Comparison of ENCODE assay signal across 24 cellular contexts in genomic region chr11:34514050-34514449, GRCh38. TPM values are rescaled to one million over a fixed set of nuclear protein-coding genes. Genes with fewer than 3 reads are reported as not detected.
DNase-seq lines count a peak whose midpoint lies in the region; ATAC-seq and TF ChIP-seq lines count a peak whose summit lies in the region.
"Had no signal": no experiment of that assay in that cellular context is flagged by ENCODE, and none has a peak within 500 bp of the region (broad histone marks: within the 10 kb centered on the region; RNA-seq: fewer than 3 reads in every experiment).

No MANE protein-coding gene starts in this region.

- no peaks in the 10 kb centered on the region for H3K9me2 ChIP-seq in PC-9 (ENCODE audit: insufficient read depth)

- H3K4me1 ChIP-seq in PC-9 (replicated peaks; ENCODE audit: insufficient read depth): peaks cover 20% of the 10 kb centered on the region
- H3K4me1 ChIP-seq in lower lobe of right lung: peaks cover 8% of the 10 kb centered on the region
- H3K4me1 ChIP-seq in suprapubic skin: peaks cover 4% of the 10 kb centered on the region
- H3K4me1 ChIP-seq: SJSA1 had no signal

- H3K27ac ChIP-seq in C4-2B (peak overlapping the region; percentile 70), PC-9 (peak overlapping the region; percentile 61), lower lobe of right lung (peak overlapping the region; percentile 73), suprapubic skin (peak overlapping the region; percentile 24)
- H3K27ac ChIP-seq: GM23248, SJSA1 had no signal

- TF ChIP-seq EP300 in suprapubic skin (IDR thresholded peaks at IDR 0.05): no peak

- POLR2A ChIA-PET in PC-9 (lab: Charles Lee; ENCODE audit: unreplicated experiment): no interaction called here

- TF ChIP-seq POLR2A in suprapubic skin (IDR thresholded peaks at IDR 0.05): no peak

- peak overlapping the region; percentile 87 for H3K4me2 ChIP-seq in PC-9

- H4K20me1 ChIP-seq in PC-9 (ENCODE audit: insufficient read depth): no peaks in the 10 kb centered on the region

- TF ChIP-seq CTCF in C4-2B (conservative IDR thresholded peaks at IDR 0.05) (no peak), PC-9 (conservative IDR thresholded peaks at IDR 0.05) (no peak), lower lobe of right lung (IDR thresholded peaks at IDR 0.05) (no peak), suprapubic skin (IDR thresholded peaks at IDR 0.05) (no peak)

- DNase-seq in PC-9 (no peak), lower lobe of right lung (no peak), suprapubic skin (ENCODE audit: low spot score in 2 of 2) (no peak), NCI-H1436 (lab: John Stamatoyannopoulos, UW) (no peak), occipital lobe (lab: John Stamatoyannopoulos, UW) (no peak)
- no peak for DNase-seq in activated CD4-positive, alpha-beta T cell treated with anti-CD3 and anti-CD28 coated beads, Interleukin-2, amount 50 U/mL, for 4 hours
- DNase-seq: CD4-positive, alpha-beta T cell; COR-L47; GM23248; HCEC 1CT; IMR-90; NCI-H1105 treated with DMSO at 0.1 percent for 48 hours; NCI-H1694; NCI-H2081; NCI-H2171; NCI-H345; NCI-H524; NCI-H774 had no signal

- no peaks in the 10 kb centered on the region for H3K9me3 ChIP-seq in PC-9 (ENCODE audit: insufficient read depth, low read depth)
- H3K9me3 ChIP-seq in lower lobe of right lung: no peaks in the 10 kb centered on the region
- no peaks in the 10 kb centered on the region for H3K9me3 ChIP-seq in suprapubic skin
- H3K9me3 ChIP-seq: SJSA1 had no signal

- peaks cover 12% of the 10 kb centered on the region; the same call in 1 of the 2 replicates for H3F3A ChIP-seq in PC-9 (ENCODE audit: insufficient read depth, low read depth)

- WGBS in suprapubic skin: 91% methylated on average over 6 of the region's 6 CpGs

- peak overlapping the region; percentile 73 for H2AFZ ChIP-seq in PC-9
- H2AFZ ChIP-seq: GM23248 had no signal

- CTCF ChIA-PET in PC-9 (lab: Charles Lee): interaction anchor here (0.8 to 1.1 kb wide), 3 partner anchors 29 to 121 kb away, joined by 3 to 5 read pairs (median 3); no protein-coding TSS in a partner anchor

- intact Hi-C loops in PC-9 (cut with micrococcal nuclease; ENCODE audit: unreplicated experiment) (loop anchor here (5.0 kb wide), 1 partner anchor 73 kb away; no protein-coding TSS in a partner anchor), lower lobe of right lung (cut with DNase I) (no loop called here)

- H3K36me3 ChIP-seq in PC-9 (ENCODE audit: low read depth) (no peaks in the 10 kb centered on the region), lower lobe of right lung (no peaks in the 10 kb centered on the region), suprapubic skin (no peaks in the 10 kb centered on the region)
- H3K36me3 ChIP-seq: SJSA1 had no signal

- no TSS peak for BruUV-seq in PC-9 (replicated peaks; lab: Mats Ljungman, UMichigan)

- no peak for ATAC-seq in lower lobe of right lung

- no peaks in the 10 kb centered on the region for H3K79me2 ChIP-seq in PC-9 (ENCODE audit: low read depth)

- peak overlapping the region; percentile 56 for H3K4me3 ChIP-seq in PC-9
- H3K4me3 ChIP-seq in lower lobe of right lung: no peak overlapping the region
- H3K4me3 ChIP-seq in suprapubic skin: no peak overlapping the region
- H3K4me3 ChIP-seq: GM23248, SJSA1 had no signal

- H3K27me3 ChIP-seq in PC-9 (ENCODE audit: insufficient read depth, low read depth) (no peaks in the 10 kb centered on the region), lower lobe of right lung (ENCODE audit: low read depth) (no peaks in the 10 kb centered on the region), suprapubic skin (no peaks in the 10 kb centered on the region)

RNA-seq across cellular contexts. Expression of gene ELF5, which starts 0.5 kb away (rescaled TPM):
- 0.38 and 0.61 TPM in 2 replicates for total RNA-seq in PC-9 (2021)
- 20.2 TPM for total RNA-seq in lower lobe of right lung
- 10 to 100 TPM in 3 of 4 donors, 1 to 10 TPM in 1; 7.9 to 20.4 (median 11.9) TPM for total RNA-seq in suprapubic skin
- not detected for total RNA-seq in occipital lobe
- total RNA-seq: A673; CD4-positive, alpha-beta T cell; Daoy; GM23248; HT1080; IMR-90; OCI-LY7; SJSA1 had no signal
